Comparison of ENCODE assay signal across 17 cellular contexts in genomic region chr12:97921957-97922722, GRCh38.
A peak's percentile ranks its signal among the peaks of the same experiment; 100 is the strongest.
DNase-seq lines count a peak whose midpoint lies in the region; ATAC-seq and TF ChIP-seq lines count a peak whose summit lies in the region.
"Had no signal": no experiment of that assay in that cellular context is flagged by ENCODE, and none has a peak within 500 bp of the region (broad histone marks: within the 10 kb centered on the region; RNA-seq: fewer than 3 reads in every experiment).

No MANE protein-coding gene starts in this region.

- no peak for TF ChIP-seq EP300 in gastroesophageal sphincter (IDR thresholded peaks at IDR 0.05)

- H3K4me1 ChIP-seq in body of pancreas (no peaks in the 10 kb centered on the region), gastroesophageal sphincter (peaks cover 0 to 22% (median 0%) of the 10 kb centered on the region in 3 donors), stomach smooth muscle (ENCODE audit: control insufficient read depth, insufficient read depth, low read length) (no peaks in the 10 kb centered on the region)
- H3K4me1 ChIP-seq: adrenal gland, HAP-1 had no signal

- ATAC-seq in body of pancreas (peak; percentile 69), gastroesophageal sphincter (peak; percentile 86)
- ATAC-seq: CD8-positive, alpha-beta T cell had no signal

- H3K9me3 ChIP-seq in body of pancreas (no peaks in the 10 kb centered on the region), gastroesophageal sphincter (no peaks in the 10 kb centered on the region), stomach smooth muscle (ENCODE audit: control insufficient read depth in 2 of 2, low read length in 2 of 2) (no peaks in the 10 kb centered on the region), WERI-Rb-1 (ENCODE audit: severe bottlenecking) (no peaks in the 10 kb centered on the region)
- H3K9me3 ChIP-seq: adrenal gland, HAP-1 had no signal

- no peak for TF ChIP-seq POLR2A in body of pancreas (IDR thresholded peaks at IDR 0.05)
- TF ChIP-seq POLR2A in gastroesophageal sphincter (IDR thresholded peaks at IDR 0.05): no peak
- TF ChIP-seq POLR2A in erythroblast (IDR thresholded peaks at IDR 0.05; ENCODE audit: low read length): no peak

- no peak overlapping the region for H3K9ac ChIP-seq in stomach smooth muscle (ENCODE audit: low read length in 2 of 2)

- WGBS in body of pancreas, 2 donors: 40 to 47% methylated on average over 1 of the region's 1 CpG
- WGBS in gastroesophageal sphincter (ENCODE audit: low coverage in 1 of 2), 2 donors: 14 to 85% methylated on average over 1 of the region's 1 CpG

- DNase-seq in LHCN-M2 (ENCODE audit: low read depth): peak; percentile 5
- peak in 1 of 4 donors; percentile 23 for DNase-seq in body of pancreas
- no peak for DNase-seq in erythroblast (lab: John Stamatoyannopoulos, UW)
- no peak for DNase-seq in WERI-Rb-1
- DNase-seq in activated CD4-positive, CD25-positive, alpha-beta regulatory T cell treated with anti-CD3 and anti-CD28 coated beads, Interleukin-2, amount 50 U/mL, for 72 hours: no peak
- DNase-seq in NCI-H1694 (lab: John Stamatoyannopoulos, UW): no peak
- DNase-seq: activated CD8-positive, alpha-beta memory T cell treated with anti-CD3 and anti-CD28 coated beads, Interleukin-2, amount 50 U/mL, for 48 hours; adrenal gland; CD8-positive, alpha-beta T cell; left cardiac atrium; NCI-H2171 treated with DMSO at 0.1 percent for 48 hours; stimulated activated CD4-positive, alpha-beta T cell treated with anti-CD3 and anti-CD28 coated beads, Interleukin-2, amount 100 ng/mL, for 48 hours; stimulated activated naive CD4-positive, alpha-beta T cell had no signal

- H3K4me3 ChIP-seq in body of pancreas: no peak overlapping the region
- no peak overlapping the region for H3K4me3 ChIP-seq in gastroesophageal sphincter
- no peak overlapping the region for H3K4me3 ChIP-seq in stomach smooth muscle (ENCODE audit: low read length in 2 of 2)
- no peak overlapping the region for H3K4me3 ChIP-seq in WERI-Rb-1 (ENCODE audit: low read depth, low read length)
- H3K4me3 ChIP-seq: adrenal gland, HAP-1 had no signal

- H3K27me3 ChIP-seq in body of pancreas (no peaks in the 10 kb centered on the region), gastroesophageal sphincter (no peaks in the 10 kb centered on the region), stomach smooth muscle (ENCODE audit: control insufficient read depth in 1 of 2, insufficient read depth in 2 of 2, low read length in 2 of 2) (no peaks in the 10 kb centered on the region), WERI-Rb-1 (ENCODE audit: insufficient read depth, low read depth, severe bottlenecking) (peaks cover 7% of the 10 kb centered on the region)
- H3K27me3 ChIP-seq: adrenal gland had no signal

- H3K27ac ChIP-seq in body of pancreas (no peak overlapping the region), gastroesophageal sphincter (peak overlapping the region in 3 of 4 donors; percentile 17 to 77 (median 38)), stomach smooth muscle (ENCODE audit: low read length) (peak overlapping the region; percentile 43), WERI-Rb-1 (no peak overlapping the region)
- H3K27ac ChIP-seq: adrenal gland, RWPE1 had no signal

- TF ChIP-seq CTCF in body of pancreas (IDR thresholded peaks at IDR 0.05) (no peak), gastroesophageal sphincter (IDR thresholded peaks at IDR 0.05) (no peak), WERI-Rb-1 (IDR thresholded peaks at IDR 0.05; ENCODE audit: low read depth, low read length) (no peak)

- intact Hi-C loops in body of pancreas (cut with DNase I): no loop called here

- no peaks in the 10 kb centered on the region for H3K36me3 ChIP-seq in body of pancreas (replicated peaks in 1 of 2; ENCODE audit: insufficient read depth in 1 of 2, low read depth in 2 of 2)
- no peaks in the 10 kb centered on the region for H3K36me3 ChIP-seq in gastroesophageal sphincter
- no peaks in the 10 kb centered on the region for H3K36me3 ChIP-seq in stomach smooth muscle (ENCODE audit: control insufficient read depth in 2 of 2, insufficient read depth in 2 of 2, low read length in 2 of 2)
- H3K36me3 ChIP-seq in WERI-Rb-1: no peaks in the 10 kb centered on the region
- H3K36me3 ChIP-seq: adrenal gland, HAP-1 had no signal

Comparison
In these comparisons a context has a peak if more than half of its experiments do, and no peak if none do; other contexts are left out.
1. H3K27ac ChIP-seq: peak in gastroesophageal sphincter (3 of 4) and stomach smooth muscle (single experiment); none in body of pancreas (0 of 4) and WERI-Rb-1 (single experiment).